ENCODE assay signal across 1 cellular context in genomic region chr13:41193469-41193868, GRCh38.
TF ChIP-seq lines count a peak whose summit lies in the region.

No MANE protein-coding gene starts in this region.

TF ChIP-seq in K562, 482 proteins besides CTCF, POLR2A, EP300 and RAD21 (continued from another document):
- TF ChIP-seq ZBTB5 (IDR thresholded peaks at IDR 0.05), result no peak
- TF ChIP-seq SIRT6 (IDR thresholded peaks at IDR 0.05; ENCODE audit: low read depth, low read length), result no peak
TF ChIP-seq in K562: peak in this region for 1.
